9 cellular contexts compared by ENCODE assay signal in the genomic region with DNA sequence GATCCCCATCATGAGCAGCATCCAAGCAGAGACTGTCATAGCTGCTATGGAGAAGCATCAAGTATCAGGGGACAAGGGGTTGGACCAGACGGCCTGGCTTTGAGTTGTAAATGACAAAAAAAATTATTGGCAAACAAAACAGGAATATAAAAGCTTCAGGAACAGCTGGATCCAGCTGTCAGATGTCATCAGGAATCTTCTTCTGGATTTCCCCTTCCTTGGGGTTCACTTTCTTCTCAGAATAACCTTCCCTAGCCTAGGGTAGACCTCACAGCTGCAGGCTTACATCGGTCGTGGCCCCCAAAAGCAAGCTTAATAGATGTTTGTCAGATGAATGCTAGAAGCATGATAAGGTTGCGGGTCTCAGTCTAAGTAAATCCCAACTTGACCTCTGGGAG.
"Had no signal": no experiment of that assay in that cellular context is flagged by ENCODE, and none has a peak within 500 bp of the region (broad histone marks: within the 10 kb centered on the region; RNA-seq: fewer than 3 reads in every experiment).

No MANE protein-coding gene starts in this region.

- DNase-seq: cortex of kidney, midbrain, testis, upper lobe of right lung had no signal

- H3K4me3 ChIP-seq: hepatocyte, psoas muscle, testis, upper lobe of right lung had no signal

- H3K9me3 ChIP-seq: psoas muscle, testis, upper lobe of right lung had no signal

- H3K79me2 ChIP-seq: hepatocyte had no signal

- H3K36me3 Mint-ChIP-seq: activated naive CD4-positive, alpha-beta T cell treated with anti-CD3 and anti-CD28 coated beads, Interleukin-2, amount 10 ng/mL, durations not matched to agents 7 days and 5 days had no signal

- H3K4me3 Mint-ChIP-seq: activated naive CD4-positive, alpha-beta T cell treated with anti-CD3 and anti-CD28 coated beads, Interleukin-2, amount 10 ng/mL, durations not matched to agents 7 days and 5 days had no signal

- H3K4me1 ChIP-seq: psoas muscle, testis, upper lobe of right lung had no signal

- H3K27me3 ChIP-seq: hepatocyte, testis, upper lobe of right lung had no signal

- H3K36me3 ChIP-seq: upper lobe of right lung had no signal

- H3K27ac Mint-ChIP-seq: activated naive CD4-positive, alpha-beta T cell treated with anti-CD3 and anti-CD28 coated beads, Interleukin-2, amount 10 ng/mL, durations not matched to agents 7 days and 5 days had no signal

- H3K27ac ChIP-seq: hepatocyte, psoas muscle, testis, upper lobe of right lung had no signal

- H2AFZ ChIP-seq: hepatocyte had no signal

- H3K27me3 Mint-ChIP-seq: activated B cell treated with CpG ODN at 0.5 μM for 24 hours; activated CD4-positive, alpha-beta T cell treated with anti-CD3 and anti-CD28 coated beads, Interleukin-2, amount 10 ng/mL, durations not matched to agents 24 days and 14 days had no signal
